ENCODE assay signal across 23 cellular contexts in genomic region chr14:103066399-103066798, GRCh38. TPM values are rescaled to one million over a fixed set of nuclear protein-coding genes. Genes with fewer than 3 reads are reported as not detected.
DNase-seq lines count a peak whose midpoint lies in the region; ATAC-seq and TF ChIP-seq lines count a peak whose summit lies in the region.
"Had no signal": no experiment of that assay in that cellular context is flagged by ENCODE, and none has a peak within 500 bp of the region (broad histone marks: within the 10 kb centered on the region; RNA-seq: fewer than 3 reads in every experiment).

No MANE protein-coding gene starts in this region.

- no peak overlapping the region for H3K4me3 ChIP-seq in HCT116 (replicated peaks in 1 of 2; ENCODE audit: low read depth in 1 of 2, low read length in 2 of 2)
- no peak overlapping the region for H3K4me3 ChIP-seq in adrenal gland
- H3K4me3 ChIP-seq: tibial artery had no signal

- 65 to 78% (median 68%) methylated on average over 5 to 9 of the region's 9 CpGs for WGBS in adrenal gland, 4 donors

- no peaks in the 10 kb centered on the region for H3K9me3 ChIP-seq in HCT116 (ENCODE audit: control insufficient read depth in 1 of 2, insufficient read depth in 1 of 2, low read depth in 1 of 2, low read length in 2 of 2)
- H3K9me3 ChIP-seq in adrenal gland (replicated peaks in 1 of 3): no peaks in the 10 kb centered on the region
- H3K9me3 ChIP-seq: tibial artery had no signal

- CTCF ChIA-PET in HCT116 (lab: Charles Lee): no interaction called here

- H3K4me1 ChIP-seq in HCT116 (ENCODE audit: control insufficient read depth in 1 of 2, insufficient read depth in 2 of 2, low read length in 2 of 2) (peaks cover 35 to 56% of the 10 kb centered on the region in 2 experiments), adrenal gland (replicated peaks in 1 of 2) (peaks cover 0 to 4% of the 10 kb centered on the region in 2 donors)
- H3K4me1 ChIP-seq: tibial artery had no signal

- no peak overlapping the region for H3K9ac ChIP-seq in HCT116 (ENCODE audit: low read length)

- H3K4me2 ChIP-seq in HCT116 (ENCODE audit: low read length): peak overlapping the region; percentile 76

- no peaks in the 10 kb centered on the region for H3K79me2 ChIP-seq in HCT116 (ENCODE audit: insufficient read depth, low read length)

- no peaks in the 10 kb centered on the region for H3K9me2 ChIP-seq in HCT116 (ENCODE audit: insufficient read depth)

- POLR2A ChIA-PET in HCT116 (lab: Charles Lee): no interaction called here

- BruUV-seq in HCT116 (replicated peaks; lab: Mats Ljungman, UMichigan): no TSS peak

- peak overlapping the region; percentile 71 for H2AFZ ChIP-seq in HCT116 (ENCODE audit: low read depth, low read length, poor library complexity, severe bottlenecking)

- H3K36me3 ChIP-seq in HCT116 (ENCODE audit: control insufficient read depth in 1 of 2, insufficient read depth in 2 of 2, low read length in 2 of 2) (no peaks in the 10 kb centered on the region), adrenal gland (replicated peaks in 1 of 2) (no peaks in the 10 kb centered on the region)
- H3K36me3 ChIP-seq: tibial artery had no signal

- intact Hi-C loops in HCT116 (cut with micrococcal nuclease) (no loop called here), adrenal gland (cut with DNase I) (no loop called here)

- H4K20me1 ChIP-seq in HCT116 (ENCODE audit: insufficient read depth): no peaks in the 10 kb centered on the region

- no peak for TF ChIP-seq POLR2A in HCT116 (IDR thresholded peaks at IDR 0.05; ENCODE audit: borderline replicate concordance, extremely low read depth, insufficient read depth, insufficient read length)
- TF ChIP-seq POLR2A in adrenal gland (IDR thresholded peaks at IDR 0.05): no peak

- 0 out of 2 replicates have a peak overlapping the region, but pooled peaks have one; percentile 20 for H3K27ac ChIP-seq in HCT116 (ENCODE audit: low read depth, low read length)
- peak overlapping the region in 1 of 5 donors; percentile 34 for H3K27ac ChIP-seq in adrenal gland
- H3K27ac ChIP-seq: tibial artery had no signal

- no peak for ATAC-seq in HCT116
- ATAC-seq in HG03196 (IDR thresholded peaks at IDR 0.05; ENCODE audit: unreplicated experiment): no peak
- no peak for ATAC-seq in GM21381 (IDR thresholded peaks at IDR 0.05; ENCODE audit: unreplicated experiment)
- ATAC-seq: CD8-positive, alpha-beta T cell; natural killer cell treated with Interleukin-12 subunit alpha and Interleukin-12 subunit beta and Interleukin-15 and Interleukin-18, amount 100 ng/mL, for 72 hours; stimulated activated memory B cell treated with anti-CD40 and anti-IgM and Interleukin-4, amounts not matched to agents 10 μg/mL and 1 μg/mL and 100 μg/mL, for 72 hours had no signal

- TF ChIP-seq CTCF in HCT116 (IDR thresholded peaks at IDR 0.05 in 2 of 3, conservative IDR thresholded peaks at IDR 0.05 in 1 of 3; ENCODE audit: borderline replicate concordance in 1 of 3, insufficient read depth in 1 of 3, low read depth in 2 of 3, low read length in 2 of 3) (no peak), adrenal gland (IDR thresholded peaks at IDR 0.05) (no peak)

- H3K27me3 ChIP-seq in HCT116 (ENCODE audit: insufficient read depth, low read length) (no peaks in the 10 kb centered on the region), adrenal gland (no peaks in the 10 kb centered on the region)

- RAD21 ChIA-PET in HCT116 (lab: Charles Lee; ENCODE audit: low non-redundant PET in 1 of 2, low total read pairs in 2 of 2, uncharacterized antibody in 2 of 2, unreplicated experiment in 2 of 2): no interaction called here

- DNase-seq in HCT116 (ENCODE audit: low read depth, low spot score) (no peak), adrenal gland (peak in 6 of 7 donors; percentile 19 to 86 (median 57)), glomerular visceral epithelial cell (ENCODE audit: extremely low spot score) (peak; percentile 26), pulmonary artery endothelial cell (ENCODE audit: low read depth, low spot score) (peak; percentile 78), NOMO-1 (lab: John Stamatoyannopoulos, UW; ENCODE audit: unreplicated experiment in 2 of 2) (no peak)
- DNase-seq in effector CD4-positive, alpha-beta T cell: no peak
- DNase-seq: activated CD4-positive, alpha-beta T cell treated with anti-CD3 and anti-CD28 coated beads, Interleukin-2, amount 50 U/mL, for 48 hours; activated naive CD4-positive, alpha-beta T cell treated with anti-CD3 and anti-CD28 coated beads, Interleukin-2, amount 50 U/mL, for 16 hours; activated T-cell treated with anti-CD3 and anti-CD28 coated beads for 4 hours; CD8-positive, alpha-beta T cell; DND-41; NCI-H187; NCI-H345; SHP77; tibial artery had no signal

- TF ChIP-seq RAD21 in HCT116 (IDR thresholded peaks at IDR 0.05; ENCODE audit: low read depth): no peak

TF ChIP-seq in HCT116, 20 proteins besides CTCF, POLR2A, EP300 and RAD21:
- TF ChIP-seq POLR2AphosphoS5 (IDR thresholded peaks at IDR 0.05; ENCODE audit: low read depth, low read length): no peak
- no peak for TF ChIP-seq CBX3 (IDR thresholded peaks at IDR 0.05; ENCODE audit: low read depth)
- TF ChIP-seq, protein P1, sequence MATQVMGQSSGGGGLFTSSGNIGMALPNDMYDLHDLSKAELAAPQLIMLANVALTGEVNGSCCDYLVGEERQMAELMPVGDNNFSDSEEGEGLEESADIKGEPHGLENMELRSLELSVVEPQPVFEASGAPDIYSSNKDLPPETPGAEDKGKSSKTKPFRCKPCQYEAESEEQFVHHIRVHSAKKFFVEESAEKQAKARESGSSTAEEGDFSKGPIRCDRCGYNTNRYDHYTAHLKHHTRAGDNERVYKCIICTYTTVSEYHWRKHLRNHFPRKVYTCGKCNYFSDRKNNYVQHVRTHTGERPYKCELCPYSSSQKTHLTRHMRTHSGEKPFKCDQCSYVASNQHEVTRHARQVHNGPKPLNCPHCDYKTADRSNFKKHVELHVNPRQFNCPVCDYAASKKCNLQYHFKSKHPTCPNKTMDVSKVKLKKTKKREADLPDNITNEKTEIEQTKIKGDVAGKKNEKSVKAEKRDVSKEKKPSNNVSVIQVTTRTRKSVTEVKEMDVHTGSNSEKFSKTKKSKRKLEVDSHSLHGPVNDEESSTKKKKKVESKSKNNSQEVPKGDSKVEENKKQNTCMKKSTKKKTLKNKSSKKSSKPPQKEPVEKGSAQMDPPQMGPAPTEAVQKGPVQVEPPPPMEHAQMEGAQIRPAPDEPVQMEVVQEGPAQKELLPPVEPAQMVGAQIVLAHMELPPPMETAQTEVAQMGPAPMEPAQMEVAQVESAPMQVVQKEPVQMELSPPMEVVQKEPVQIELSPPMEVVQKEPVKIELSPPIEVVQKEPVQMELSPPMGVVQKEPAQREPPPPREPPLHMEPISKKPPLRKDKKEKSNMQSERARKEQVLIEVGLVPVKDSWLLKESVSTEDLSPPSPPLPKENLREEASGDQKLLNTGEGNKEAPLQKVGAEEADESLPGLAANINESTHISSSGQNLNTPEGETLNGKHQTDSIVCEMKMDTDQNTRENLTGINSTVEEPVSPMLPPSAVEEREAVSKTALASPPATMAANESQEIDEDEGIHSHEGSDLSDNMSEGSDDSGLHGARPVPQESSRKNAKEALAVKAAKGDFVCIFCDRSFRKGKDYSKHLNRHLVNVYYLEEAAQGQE (IDR thresholded peaks at IDR 0.05; ENCODE audit: low read depth): no peak
- no peak for TF ChIP-seq CEBPB (IDR thresholded peaks at IDR 0.05; ENCODE audit: low read depth)
- TF ChIP-seq ZBTB33 (IDR thresholded peaks at IDR 0.05; ENCODE audit: extremely low read depth, insufficient replicate concordance, low read length): no peak

RNA-seq across cellular contexts. Expression of gene CDC42BPB, which starts 9.1 kb away (rescaled TPM):
- total RNA-seq in HCT116 (2021; ENCODE audit: unreplicated experiment) (85.6 TPM), adrenal gland (100 to 1,000 TPM in 1 of 8 donors, 10 to 100 TPM in 7; 71.2 to 108 (median 79.7) TPM), pulmonary artery endothelial cell (113 and 121 TPM in 2 replicates)
- 81.0 and 89.0 TPM in 2 replicates for polyA plus RNA-seq in HCT116 (2012)
- 10 to 100 TPM; 41.1 to 64.4 (median 49.9) TPM for polyA plus RNA-seq in adrenal gland

RNA-seq across cellular contexts. Expression of gene LBHD2, which starts 17.6 kb away (rescaled TPM):
- total RNA-seq in HCT116 (2021; ENCODE audit: unreplicated experiment) (not detected), adrenal gland (not detected), pulmonary artery endothelial cell (not detected in 2 replicates)
- polyA plus RNA-seq in HCT116 (2012): not detected in 2 replicates
- not detected for polyA plus RNA-seq in adrenal gland
- total RNA-seq: astrocyte; CD8-positive, alpha-beta T cell; epithelial cell of proximal tubule; natural killer cell treated with Interleukin-12 subunit alpha and Interleukin-12 subunit beta and Interleukin-15 and Interleukin-18, amount 100 ng/mL, for 72 hours; T-helper 1 cell treated with Interleukin-12 subunit alpha and Interleukin-12 subunit beta and Interleukin-4 antibody, amounts not matched to agents 30 ng/mL and 1 ng/mL, for 36 hours had no signal
- polyA plus RNA-seq: IgD-negative memory B cell had no signal

RNA-seq across cellular contexts. Expression of gene EXOC3L4, which starts 28.1 kb away (rescaled TPM):
- total RNA-seq in HCT116 (2021; ENCODE audit: unreplicated experiment) (not detected), adrenal gland (1 to 10 TPM in 4 of 8 donors, under 1 TPM in 4; 0.12 to 2.0 (median 1.3) TPM), pulmonary artery endothelial cell (not detected in 2 replicates)
- 0.15 and 0.34 TPM in 2 replicates for polyA plus RNA-seq in HCT116 (2012)
- 1 to 10 TPM in 2 of 3 donors, not detected in 1; 3.1 to 4.3 TPM for polyA plus RNA-seq in adrenal gland
- total RNA-seq: astrocyte; CD8-positive, alpha-beta T cell; natural killer cell treated with Interleukin-12 subunit alpha and Interleukin-12 subunit beta and Interleukin-15 and Interleukin-18, amount 100 ng/mL, for 72 hours; T-helper 1 cell treated with Interleukin-12 subunit alpha and Interleukin-12 subunit beta and Interleukin-4 antibody, amounts not matched to agents 30 ng/mL and 1 ng/mL, for 36 hours had no signal
- polyA plus RNA-seq: IgD-negative memory B cell had no signal

RNA-seq across cellular contexts. Expression of gene TNFAIP2, which starts 56.9 kb away (rescaled TPM):
- 74.8 TPM for total RNA-seq in HCT116 (2021; ENCODE audit: unreplicated experiment)
- 49.6 and 52.9 TPM in 2 replicates for polyA plus RNA-seq in HCT116 (2012)
- 100 to 1,000 TPM in 4 of 8 donors, 10 to 100 TPM in 4; 41.2 to 290 (median 115) TPM for total RNA-seq in adrenal gland
- polyA plus RNA-seq in adrenal gland: 100 to 1,000 TPM in 2 of 3 donors, 10 to 100 TPM in 1; 28.3 to 615 (median 532) TPM
- 23.2 and 25.3 TPM in 2 replicates for total RNA-seq in pulmonary artery endothelial cell
- polyA plus RNA-seq: IgD-negative memory B cell had no signal

Comparison
In these comparisons a context has a peak if more than half of its experiments do, and no peak if none do; other contexts are left out.
1. DNase-seq: peak in adrenal gland (6 of 7), glomerular visceral epithelial cell (single experiment) and pulmonary artery endothelial cell (single experiment); none in HCT116 (single experiment), NOMO-1 (0 of 2) and effector CD4-positive, alpha-beta T cell (single experiment).